Comparison of ENCODE assay signal across 1 cellular context in the genomic region with DNA sequence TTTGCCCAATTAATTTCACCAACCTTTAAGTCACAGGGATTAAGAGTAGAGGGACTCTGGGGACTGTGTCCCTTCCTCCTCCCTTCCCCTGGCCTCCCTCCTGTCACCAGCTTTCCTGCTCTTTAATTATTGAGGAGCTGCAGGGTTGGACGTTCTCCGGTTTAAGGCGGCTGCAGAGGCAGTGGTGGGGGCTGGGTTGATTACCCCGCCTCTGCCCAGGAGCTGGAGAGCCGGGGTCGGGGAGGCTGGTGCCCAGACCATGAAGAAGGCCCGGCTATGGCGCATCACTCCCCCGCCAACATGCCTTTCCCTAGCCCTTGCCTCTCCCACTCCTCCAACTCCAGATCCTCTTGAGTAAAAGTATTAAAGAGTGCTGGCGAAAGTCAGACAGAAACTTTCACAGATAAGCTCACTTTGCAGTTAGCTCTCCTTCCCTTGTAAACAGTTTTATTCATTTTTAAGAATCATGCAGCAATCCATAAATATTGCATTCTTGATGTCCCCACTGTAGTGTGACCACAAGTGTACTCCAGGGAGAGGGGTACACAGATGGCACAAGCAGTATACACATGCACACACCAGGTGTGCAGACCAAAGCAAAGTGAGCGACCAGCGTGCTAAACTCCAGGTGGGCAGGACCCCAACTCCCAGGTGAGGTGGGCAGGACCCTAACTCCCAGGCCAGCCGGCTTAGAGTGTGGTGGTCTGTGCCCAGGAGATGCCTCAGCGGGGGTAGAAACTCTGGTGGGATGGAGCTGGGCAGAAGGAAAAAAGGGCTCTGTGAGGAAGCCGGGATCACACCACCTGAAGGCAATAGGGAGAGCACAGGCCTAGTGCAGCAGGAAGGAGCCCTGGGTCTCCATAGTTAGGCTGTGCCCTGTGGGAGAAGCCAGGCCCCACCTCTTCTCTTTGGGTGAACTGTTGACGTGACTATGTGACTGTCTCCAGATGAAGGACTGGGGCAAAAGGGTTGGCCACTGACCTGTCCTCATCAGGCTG.
TF ChIP-seq lines count a peak whose summit lies in the region.

No MANE protein-coding gene starts in this region.

TF ChIP-seq in H1, 55 proteins besides CTCF, POLR2A, EP300 and RAD21:
- TF ChIP-seq EZH2 (IDR thresholded peaks at IDR 0.05; ENCODE audit: low read depth, low read length, severe bottlenecking) (peak; percentile 28), GTF2F1 (IDR thresholded peaks at IDR 0.05; ENCODE audit: borderline replicate concordance, low read depth, low read length) (no peak), CHD1 (IDR thresholded peaks at IDR 0.05; ENCODE audit: low read depth, low read length) (no peak), YY1 (IDR thresholded peaks at IDR 0.05; ENCODE audit: low read depth, low read length) (no peak), RNF2 (IDR thresholded peaks at IDR 0.05; ENCODE audit: borderline replicate concordance, low read depth, low read length, missing control alignments, poor library complexity, severe bottlenecking) (peak; percentile 29)
